1 cellular context compared by ENCODE assay signal in genomic region chr3:58025406-58025805, GRCh38.
TF ChIP-seq lines count a peak whose summit lies in the region.

No MANE protein-coding gene starts in this region.

TF ChIP-seq in H1, 55 proteins besides CTCF, POLR2A, EP300 and RAD21:
- no peak for TF ChIP-seq SIRT6 (IDR thresholded peaks at IDR 0.05; ENCODE audit: low read length)
- no peak for TF ChIP-seq RFX5 (IDR thresholded peaks at IDR 0.05; ENCODE audit: borderline replicate concordance, low read depth, low read length)
- no peak for TF ChIP-seq MAX (IDR thresholded peaks at IDR 0.05)
- no peak for TF ChIP-seq RNF2 (IDR thresholded peaks at IDR 0.05; ENCODE audit: borderline replicate concordance, low read depth, low read length, missing control alignments, poor library complexity, severe bottlenecking)
- TF ChIP-seq SRF (IDR thresholded peaks at IDR 0.05; ENCODE audit: low read depth, low read length), result no peak
- no peak for TF ChIP-seq RXRA (IDR thresholded peaks at IDR 0.05; ENCODE audit: insufficient read depth, low read depth, low read length)
- TF ChIP-seq JUN (IDR thresholded peaks at IDR 0.05; ENCODE audit: low read depth, low read length), result no peak
- TF ChIP-seq CEBPB (IDR thresholded peaks at IDR 0.05; ENCODE audit: low read depth, low read length), result no peak
- TF ChIP-seq POU5F1 (IDR thresholded peaks at IDR 0.05; ENCODE audit: low read depth, low read length), result no peak
- TF ChIP-seq USF2 (IDR thresholded peaks at IDR 0.05; ENCODE audit: low read length), result no peak
- TF ChIP-seq POLR2AphosphoS5 (IDR thresholded peaks at IDR 0.05; ENCODE audit: low read depth, low read length), result no peak
- no peak for TF ChIP-seq MAFK (IDR thresholded peaks at IDR 0.05; ENCODE audit: low read depth, low read length)
- no peak for TF ChIP-seq GABPA (IDR thresholded peaks at IDR 0.05; ENCODE audit: borderline replicate concordance, insufficient read depth, low read length)
- no peak for TF ChIP-seq CBX8 (IDR thresholded peaks at IDR 0.05; ENCODE audit: borderline replicate concordance, low read depth, low read length)
- TF ChIP-seq SIN3A (conservative IDR thresholded peaks at IDR 0.05 in 1 of 2, IDR thresholded peaks at IDR 0.05 in 1 of 2; ENCODE audit: low read depth in 1 of 2, low read length in 2 of 2), result no peak
- no peak for TF ChIP-seq TAF1 (IDR thresholded peaks at IDR 0.05; ENCODE audit: low read depth, low read length)
- TF ChIP-seq ATF2 (IDR thresholded peaks at IDR 0.05; ENCODE audit: low read length), result no peak
- TF ChIP-seq CHD7 (IDR thresholded peaks at IDR 0.05; ENCODE audit: insufficient replicate concordance, low read length), result no peak
